ENCODE assay signal across 9 cellular contexts in genomic region chr6:41318648-41319565, GRCh38.
DNase-seq lines count a peak whose midpoint lies in the region; ATAC-seq, FAIRE-seq and TF ChIP-seq lines count a peak whose summit lies in the region.
"Had no signal": no experiment of that assay in that cellular context is flagged by ENCODE, and none has a peak within 500 bp of the region (broad histone marks: within the 10 kb centered on the region; RNA-seq: fewer than 3 reads in every experiment).

No MANE protein-coding gene starts in this region.

- H3K27me3 ChIP-seq in brain microvascular endothelial cell (replicated peaks): peaks cover 26% of the 10 kb centered on the region
- H3K27me3 ChIP-seq in iPS-18a (ENCODE audit: control insufficient read depth, insufficient read depth, low read length): peaks cover 10% of the 10 kb centered on the region

- H3K27ac ChIP-seq in 22Rv1 (no peak overlapping the region), brain microvascular endothelial cell (no peak overlapping the region), iPS-18a (ENCODE audit: low read length) (no peak overlapping the region)

- H3K36me3 ChIP-seq in brain microvascular endothelial cell (replicated peaks) (no peaks in the 10 kb centered on the region), iPS-18a (ENCODE audit: control insufficient read depth, low read depth, low read length) (no peaks in the 10 kb centered on the region)

- H3K4me3 ChIP-seq in brain microvascular endothelial cell (ENCODE audit: low read depth, low read length) (peak overlapping the region; percentile 42), iPS-18a (ENCODE audit: low read length) (peak overlapping the region; percentile 28)

- in situ Hi-C loops in brain microvascular endothelial cell (cut with HindIII; ENCODE audit: low pct_ligation_motif_present, low sequenced_read_pairs): no loop called here

- DNase-seq in GM18507 (ENCODE audit: extremely low spot score, insufficient read length, low read depth) (peak; percentile 73), NCI-H2081 treated with DMSO at 0.1 percent for 48 hours (lab: John Stamatoyannopoulos, UW) (peak; percentile 53), UCSD-AML1 (lab: John Stamatoyannopoulos, UW; ENCODE audit: unreplicated experiment) (peak; percentile 85), brain microvascular endothelial cell (peak; percentile 73), smooth muscle cell of the brain vasculature (ENCODE audit: low read depth, low spot score) (peak; percentile 39)

- TF ChIP-seq CTCF in 22Rv1 (IDR thresholded peaks at IDR 0.05): peak; percentile 97
- TF ChIP-seq CTCF in brain microvascular endothelial cell (IDR thresholded peaks at IDR 0.05; ENCODE audit: low read depth, low read length, missing control alignments): peak; percentile 100

- peak; percentile 88 for ATAC-seq in HG03045 (IDR thresholded peaks at IDR 0.05; ENCODE audit: unreplicated experiment)

- peaks cover 7% of the 10 kb centered on the region for H3K4me1 ChIP-seq in iPS-18a (ENCODE audit: control insufficient read depth, low read depth, low read length)

- FAIRE-seq in GM18507 (lab: Jason Lieb, UNC): peak; percentile 92
- FAIRE-seq: G401.6 had no signal

- H3K9me3 ChIP-seq in iPS-18a (ENCODE audit: control insufficient read depth, low read depth, low read length): no peaks in the 10 kb centered on the region

- peak overlapping the region; percentile 15 for H3K9ac ChIP-seq in iPS-18a (ENCODE audit: low read length)
